ENCODE assay signal across 8 cellular contexts in the genomic region with DNA sequence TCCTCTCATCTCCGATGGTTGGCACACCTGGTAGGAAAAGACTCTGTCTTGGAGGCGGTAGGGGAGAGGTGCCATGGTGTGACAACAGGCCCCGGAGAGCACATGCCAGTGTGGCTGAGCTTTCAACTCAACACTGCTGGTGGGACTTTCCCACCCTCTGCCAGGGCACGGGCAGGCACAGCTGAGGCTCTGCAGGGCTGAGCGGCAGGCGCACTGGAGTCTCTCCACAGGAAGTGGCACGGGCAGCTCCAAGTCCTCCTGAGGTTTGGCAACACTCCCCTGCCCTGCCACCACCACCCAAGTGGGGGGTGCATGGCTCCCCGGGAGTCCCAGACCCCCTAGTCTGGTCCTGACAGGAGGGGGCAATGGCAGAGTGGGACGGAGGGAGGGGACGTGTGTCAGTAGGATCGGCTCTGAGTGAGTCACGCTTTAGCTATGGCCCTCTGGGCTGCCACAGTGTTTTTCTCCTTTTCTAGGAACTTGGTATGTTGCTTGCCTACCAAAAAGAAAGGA. TPM values are rescaled to one million over a fixed set of nuclear protein-coding genes. Genes with fewer than 3 reads are reported as not detected.
DNase-seq lines count a peak whose midpoint lies in the region; ATAC-seq and TF ChIP-seq lines count a peak whose summit lies in the region.

No MANE protein-coding gene starts in this region.

- POLR2A ChIA-PET in naive thymus-derived CD8-positive, alpha-beta T cell (lab: Charles Lee), result interaction anchor here (0.9 to 4.3 kb wide), 10 partner anchors 10 to 420 kb away, joined by 3 to 59 read pairs (median 4); a partner anchor contains a TSS

- peaks cover 53% of the 10 kb centered on the region for H3K4me1 Mint-ChIP-seq in dendritic cell treated with granulocyte-macrophage colony-stimulating factor and Interleukin-4, amounts not matched to agents 40 ng/mL and 50 ng/mL, for 4 days (ENCODE audit: low read depth)
- H3K4me1 Mint-ChIP-seq in naive thymus-derived CD8-positive, alpha-beta T cell, result peaks cover 14 to 32% (median 19%) of the 10 kb centered on the region in 4 donors

- peaks cover 95% of the 10 kb centered on the region for H3K36me3 Mint-ChIP-seq in dendritic cell treated with granulocyte-macrophage colony-stimulating factor and Interleukin-4, amounts not matched to agents 40 ng/mL and 50 ng/mL, for 4 days (ENCODE audit: low read depth)
- H3K36me3 Mint-ChIP-seq in naive thymus-derived CD8-positive, alpha-beta T cell, result peaks cover 0 to 47% (median 14%) of the 10 kb centered on the region in 3 donors

- no peak overlapping the region for H3K4me3 ChIP-seq in GM12865 (ENCODE audit: low read depth, low read length)

- ATAC-seq in naive thymus-derived CD8-positive, alpha-beta T cell, result peak; percentile 99 to 100
- ATAC-seq in HG03442 (IDR thresholded peaks at IDR 0.05; ENCODE audit: unreplicated experiment), result no peak

- peak; percentile 45 for DNase-seq in GM12865 (ENCODE audit: low read depth)
- peak; percentile 47 for DNase-seq in activated CD4-positive, alpha-beta T cell treated with anti-CD3 and anti-CD28 coated beads for 1 hour
- peak in 8 of 10 donors; percentile 37 to 65 (median 46) for DNase-seq in naive thymus-derived CD8-positive, alpha-beta T cell
- no peak for DNase-seq in SIG-M5 (lab: John Stamatoyannopoulos, UW)
- DNase-seq in GM19238 (ENCODE audit: insufficient read length, low spot score), result no peak
- DNase-seq in putamen (ENCODE audit: low spot score), result no peak

- H3K27ac Mint-ChIP-seq in dendritic cell treated with granulocyte-macrophage colony-stimulating factor and Interleukin-4, amounts not matched to agents 40 ng/mL and 50 ng/mL, for 4 days, result peak overlapping the region; percentile 85
- H3K27ac Mint-ChIP-seq in naive thymus-derived CD8-positive, alpha-beta T cell, result peak overlapping the region; percentile 36 to 94 (median 81)

- intact Hi-C loops in dendritic cell treated with granulocyte-macrophage colony-stimulating factor and Interleukin-4, amounts not matched to agents 40 ng/mL and 50 ng/mL, for 4 days (cut with micrococcal nuclease), result no loop called here

- TF ChIP-seq CTCF in GM12865 (IDR thresholded peaks at IDR 0.05; ENCODE audit: insufficient read depth, low read depth, low read length, missing control alignments), result no peak

- no peaks in the 10 kb centered on the region for H3K27me3 Mint-ChIP-seq in dendritic cell treated with granulocyte-macrophage colony-stimulating factor and Interleukin-4, amounts not matched to agents 40 ng/mL and 50 ng/mL, for 4 days
- no peaks in the 10 kb centered on the region for H3K27me3 Mint-ChIP-seq in naive thymus-derived CD8-positive, alpha-beta T cell

- H3K4me3 Mint-ChIP-seq in dendritic cell treated with granulocyte-macrophage colony-stimulating factor and Interleukin-4, amounts not matched to agents 40 ng/mL and 50 ng/mL, for 4 days, result peak overlapping the region; percentile 7
- peak overlapping the region in 8 of 10 donors; percentile 12 to 75 (median 62) for H3K4me3 Mint-ChIP-seq in naive thymus-derived CD8-positive, alpha-beta T cell

- no peaks in the 10 kb centered on the region for H3K9me3 Mint-ChIP-seq in dendritic cell treated with granulocyte-macrophage colony-stimulating factor and Interleukin-4, amounts not matched to agents 40 ng/mL and 50 ng/mL, for 4 days
- H3K9me3 Mint-ChIP-seq in naive thymus-derived CD8-positive, alpha-beta T cell, result no peaks in the 10 kb centered on the region

RNA-seq across cellular contexts. Expression of a gene that starts 27.3 kb away (rescaled TPM):
- total RNA-seq in naive thymus-derived CD8-positive, alpha-beta T cell, result 1 to 10 TPM; 1.2 to 1.6 TPM
- polyA plus RNA-seq in naive thymus-derived CD8-positive, alpha-beta T cell, result 1 to 10 TPM in 1 of 3 donors, under 1 TPM in 2; 0.16 to 2.4 (median 0.43) TPM

RNA-seq across cellular contexts. Expression of a gene that starts 35.0 kb away (rescaled TPM):
- total RNA-seq in naive thymus-derived CD8-positive, alpha-beta T cell, result 10 to 100 TPM; 46.2 to 47.8 TPM
- polyA plus RNA-seq in naive thymus-derived CD8-positive, alpha-beta T cell, result 10 to 100 TPM; 21.6 to 31.7 (median 23.6) TPM

RNA-seq across cellular contexts. Expression of a gene that starts 44.5 kb away (rescaled TPM):
- total RNA-seq in naive thymus-derived CD8-positive, alpha-beta T cell, result 1 to 10 TPM; 2.6 to 2.7 TPM
- polyA plus RNA-seq in naive thymus-derived CD8-positive, alpha-beta T cell, result under 1 TPM in 2 of 3 donors, not detected in 1; 0.19 to 0.35 TPM

RNA-seq across cellular contexts. Expression of a gene that starts 47.0 kb away (rescaled TPM):
- total RNA-seq in naive thymus-derived CD8-positive, alpha-beta T cell, result 10 to 100 TPM; 40.8 to 47.1 TPM
- 100 to 1,000 TPM; 118 to 122 (median 121) TPM for polyA plus RNA-seq in naive thymus-derived CD8-positive, alpha-beta T cell

Comparison
In these comparisons a context has a peak if more than half of its experiments do, and no peak if none do; other contexts are left out.
1. DNase-seq: peak in GM12865 (single experiment), activated CD4-positive, alpha-beta T cell treated with anti-CD3 and anti-CD28 coated beads for 1 hour (single experiment) and naive thymus-derived CD8-positive, alpha-beta T cell (8 of 10); none in SIG-M5 (single experiment), GM19238 (single experiment) and putamen (single experiment).